Comparison of ENCODE assay signal across 8 cellular contexts in the genomic region with DNA sequence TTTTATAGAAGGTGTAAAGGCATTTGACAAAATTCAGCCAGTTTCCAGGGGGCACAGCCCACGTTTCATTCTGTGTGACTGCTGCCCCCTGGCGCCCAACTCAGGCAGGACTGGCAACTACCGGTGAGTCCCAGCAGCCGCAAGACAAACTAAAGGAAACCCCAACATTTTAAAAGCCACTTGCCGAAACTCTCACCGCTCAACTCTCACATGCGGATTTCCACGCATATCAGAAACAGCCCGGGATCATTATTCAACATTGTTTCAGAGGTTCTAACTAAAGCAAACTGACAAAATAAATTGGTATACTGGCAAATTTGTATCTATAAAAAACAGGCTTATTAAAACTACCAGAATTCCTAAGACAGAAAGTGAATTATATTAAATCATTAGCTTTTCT. TPM values are rescaled to one million over a fixed set of nuclear protein-coding genes. Genes with fewer than 3 reads are reported as not detected.
DNase-seq lines count a peak whose midpoint lies in the region; ATAC-seq and TF ChIP-seq lines count a peak whose summit lies in the region.

No MANE protein-coding gene starts in this region.

- no peak overlapping the region for H3K27ac ChIP-seq in OCI-LY3 (ENCODE audit: low read length)

- peak; percentile 91 for TF ChIP-seq CTCF in CD14-positive monocyte (IDR thresholded peaks at IDR 0.05)
- peak; percentile 93 for TF ChIP-seq CTCF in OCI-LY3 (IDR thresholded peaks at IDR 0.05; ENCODE audit: low read depth, low read length)
- peak; percentile 91 for TF ChIP-seq CTCF in epithelial cell of esophagus (IDR thresholded peaks at IDR 0.05; ENCODE audit: insufficient read depth, low read depth, low read length, missing control alignments)

- H3K4me1 Mint-ChIP-seq in CD14-positive monocyte (peaks cover 20% of the 10 kb centered on the region), naive B cell (peaks cover 8 to 22% (median 20%) of the 10 kb centered on the region in 3 donors)

- CTCF ChIA-PET in HEK293T (lab: Yijun Ruan, JAX), result interaction anchor here (0.6 to 1.6 kb wide), 8 partner anchors 16 to 300 kb away, joined by 3 to 9 read pairs (median 4); no protein-coding TSS in a partner anchor

- peak; percentile 59 for DNase-seq in CD14-positive monocyte (ENCODE audit: low spot score)
- DNase-seq in HEK293T (ENCODE audit: extremely low spot score), result peak; percentile 85
- DNase-seq in activated T-cell treated with anti-CD3 and anti-CD28 coated beads for 4 hours, result peak; percentile 83
- peak; percentile 63 for DNase-seq in epithelial cell of esophagus (ENCODE audit: low read depth)
- DNase-seq in naive B cell, result peak; percentile 74
- peak; percentile 72 to 78 for DNase-seq in stimulated activated CD8-positive, alpha-beta memory T cell treated with anti-CD3 and anti-CD28 coated beads, Interleukin-7, amount 100 ng/mL, for 4 hours (ENCODE audit: low read depth in 2 of 2)

- H3K27me3 ChIP-seq in OCI-LY3 (ENCODE audit: low read depth, low read length), result no peaks in the 10 kb centered on the region

- peaks cover 6% of the 10 kb centered on the region; the same call in 1 of the 2 replicates for H3K9me3 ChIP-seq in OCI-LY3 (ENCODE audit: insufficient read depth, low read length)

- H3K9me3 Mint-ChIP-seq in CD14-positive monocyte (peaks cover 3 to 15% (median 11%) of the 10 kb centered on the region in 7 donors), naive B cell (peaks cover 0 to 7% (median 2%) of the 10 kb centered on the region in 7 donors)

- H3K79me2 ChIP-seq in OCI-LY3 (ENCODE audit: low read length), result no peaks in the 10 kb centered on the region

- H3K4me1 ChIP-seq in OCI-LY3 (ENCODE audit: low read length), result no peaks in the 10 kb centered on the region

- POLR2A ChIA-PET in HEK293T (lab: Yijun Ruan, JAX), result no interaction called here

- ATAC-seq in naive B cell (ENCODE audit: low read depth in 2 of 2) (peak; percentile 59 to 62), GM19397 (IDR thresholded peaks at IDR 0.05; ENCODE audit: unreplicated experiment) (no peak)

- H3K36me3 Mint-ChIP-seq in CD14-positive monocyte (peaks cover 7 to 12% of the 10 kb centered on the region in 2 donors), naive B cell (no peaks in the 10 kb centered on the region)

- H3K4me3 Mint-ChIP-seq in CD14-positive monocyte (peak overlapping the region; percentile 5 to 72), naive B cell (peak overlapping the region; percentile 57 to 93 (median 72))

- H3K9ac ChIP-seq in OCI-LY3 (ENCODE audit: low read length), result no peak overlapping the region

- H3K27me3 Mint-ChIP-seq in CD14-positive monocyte (ENCODE audit: low read depth in 3 of 3) (peaks cover 2 to 16% (median 14%) of the 10 kb centered on the region in 3 donors), naive B cell (no peaks in the 10 kb centered on the region)

- H4K20me1 ChIP-seq in OCI-LY3 (ENCODE audit: insufficient read depth, low read length), result no peaks in the 10 kb centered on the region

- peak overlapping the region; percentile 36; the same call in 1 of the 2 replicates for H3K4me2 ChIP-seq in OCI-LY3 (ENCODE audit: low read length)

- H2AFZ ChIP-seq in OCI-LY3 (ENCODE audit: low read depth, low read length), result no peak overlapping the region

- H3K36me3 ChIP-seq in OCI-LY3 (replicated peaks; ENCODE audit: low read depth, low read length), result peaks cover 7% of the 10 kb centered on the region

- H3K4me3 ChIP-seq in OCI-LY3 (ENCODE audit: low read length), result no peak overlapping the region
- no peak overlapping the region for H3K4me3 ChIP-seq in epithelial cell of esophagus (ENCODE audit: low read length)

- intact Hi-C loops in CD14-positive monocyte (cut with micrococcal nuclease), result no loop called here

- peak overlapping the region in 1 of 7 donors; percentile 2 for H3K27ac Mint-ChIP-seq in CD14-positive monocyte
- H3K27ac Mint-ChIP-seq in naive B cell, result peak overlapping the region in 3 of 6 donors; percentile 0 to 31 (median 6)

TF ChIP-seq in HEK293T, 16 proteins besides CTCF, POLR2A, EP300 and RAD21:
- TF ChIP-seq FOXA1 (IDR thresholded peaks at IDR 0.05) (no peak), L3MBTL2 (conservative IDR thresholded peaks at IDR 0.05) (no peak), CTBP1 (IDR thresholded peaks at IDR 0.05; ENCODE audit: borderline replicate concordance) (no peak), FOXK2 (IDR thresholded peaks at IDR 0.05) (no peak), ELF4 (IDR thresholded peaks at IDR 0.05) (no peak), FOXM1 (IDR thresholded peaks at IDR 0.05; ENCODE audit: borderline replicate concordance) (no peak), HDGF (IDR thresholded peaks at IDR 0.05; ENCODE audit: borderline replicate concordance) (no peak), SUZ12 (IDR thresholded peaks at IDR 0.05) (no peak), NFRKB (IDR thresholded peaks at IDR 0.05) (no peak), LEF1 (IDR thresholded peaks at IDR 0.05; ENCODE audit: borderline replicate concordance) (no peak), BHLHE40 (IDR thresholded peaks at IDR 0.05; ENCODE audit: borderline replicate concordance) (no peak), SP1 (IDR thresholded peaks at IDR 0.05) (no peak), PKNOX1 (IDR thresholded peaks at IDR 0.05) (no peak), ZNF384 (IDR thresholded peaks at IDR 0.05) (no peak; the same call in 1 of the 2 replicates)
TF ChIP-seq in HEK293T: peak in this region for 0.

RNA-seq across cellular contexts. Expression of gene MORC2, which starts 48.2 kb away (rescaled TPM):
- 1 to 10 TPM; 2.1 to 2.4 TPM for polyA plus RNA-seq in CD14-positive monocyte
- polyA plus RNA-seq in naive B cell (ENCODE audit: low read depth in 6 of 6), result 1 to 10 TPM in 4 of 6 donors, under 1 TPM in 1, not detected in 1; 0.76 to 4.5 (median 1.9) TPM

RNA-seq across cellular contexts. Expression of gene TUG1, which starts 48.7 kb away (rescaled TPM):
- polyA plus RNA-seq in CD14-positive monocyte (10 to 100 TPM in 1 of 2 donors, 1 to 10 TPM in 1; 9.9 to 13.9 TPM), naive B cell (ENCODE audit: low read depth in 6 of 6) (10 to 100 TPM in 5 of 6 donors, 1 to 10 TPM in 1; 8.1 to 30.7 (median 21.5) TPM)
